In the genomic region with DNA sequence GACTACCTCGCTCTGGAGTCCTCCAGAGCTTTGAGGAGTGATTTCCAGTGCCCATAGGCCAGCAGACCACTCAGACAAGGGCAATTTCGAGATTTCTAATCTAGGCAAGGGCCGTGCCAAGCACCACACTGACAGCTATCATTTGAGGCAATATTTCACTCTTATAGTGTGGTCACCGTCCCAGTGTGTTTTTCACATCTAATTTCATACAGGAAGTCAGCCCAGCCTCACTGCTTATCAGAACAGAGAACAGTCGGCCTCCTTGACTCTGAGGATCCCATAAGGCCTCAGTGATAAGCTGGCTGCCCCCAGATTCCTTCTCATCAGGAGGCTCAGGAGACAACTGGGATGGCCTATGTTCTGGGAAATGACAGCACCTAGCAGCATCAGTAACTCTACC, we compare ENCODE assay signal across 12 cellular contexts. TPM values are rescaled to one million over a fixed set of nuclear protein-coding genes. Genes with fewer than 3 reads are reported as not detected.
DNase-seq lines count a peak whose midpoint lies in the region; ATAC-seq and TF ChIP-seq lines count a peak whose summit lies in the region.
"Had no signal": no experiment of that assay in that cellular context is flagged by ENCODE, and none has a peak within 500 bp of the region (broad histone marks: within the 10 kb centered on the region; RNA-seq: fewer than 3 reads in every experiment).

No MANE protein-coding gene starts in this region.

- intact Hi-C loops in natural killer cell (cut with micrococcal nuclease), result no loop called here

- DNase-seq in natural killer cell, result no peak
- no peak for DNase-seq in NK-92 (lab: John Stamatoyannopoulos, UW; ENCODE audit: unreplicated experiment)
- no peak for DNase-seq in activated gamma-delta T cell (lab: John Stamatoyannopoulos, UW)
- DNase-seq in 8988T, result no peak
- DNase-seq: immature natural killer cell, NCI-H345, Right ventricle myocardium superior had no signal

- peak; percentile 25 for ATAC-seq in GM19025 (IDR thresholded peaks at IDR 0.05; ENCODE audit: low read depth, unreplicated experiment)
- peak; percentile 60 for ATAC-seq in GM21717 (IDR thresholded peaks at IDR 0.05; ENCODE audit: unreplicated experiment)
- peak; percentile 56 for ATAC-seq in HG03378 (IDR thresholded peaks at IDR 0.05; ENCODE audit: unreplicated experiment)
- ATAC-seq in natural killer cell, result peak; percentile 24 to 76 (median 66)

- H3K27me3 Mint-ChIP-seq in natural killer cell (ENCODE audit: low read depth in 2 of 2), result peaks cover 8 to 27% of the 10 kb centered on the region in 2 donors

- peaks cover 12 to 17% of the 10 kb centered on the region in 2 donors for H3K4me1 Mint-ChIP-seq in natural killer cell

- TF ChIP-seq CTCF in natural killer cell (IDR thresholded peaks at IDR 0.05), result no peak

- H3K4me3 Mint-ChIP-seq in natural killer cell, result no peak overlapping the region
- H3K4me3 Mint-ChIP-seq: immature natural killer cell, neural crest cell had no signal

- no peaks in the 10 kb centered on the region for H3K9me3 Mint-ChIP-seq in natural killer cell
- H3K9me3 Mint-ChIP-seq: immature natural killer cell, neural crest cell had no signal

- no peaks in the 10 kb centered on the region for H3K36me3 Mint-ChIP-seq in natural killer cell
- H3K36me3 Mint-ChIP-seq: immature natural killer cell had no signal

- H3K27ac Mint-ChIP-seq in natural killer cell, result peak overlapping the region in 1 of 2 donors; percentile 56

RNA-seq across cellular contexts. Expression of a gene that starts 0.6 kb away (rescaled TPM):
- under 1 TPM in 2 of 3 donors, not detected in 1; 0.33 to 0.43 TPM for total RNA-seq in natural killer cell
- total RNA-seq: ascending aorta had no signal

RNA-seq across cellular contexts. Expression of a gene that starts 17.2 kb away (rescaled TPM):
- 1 to 10 TPM; 5.6 to 7.8 (median 7.2) TPM for total RNA-seq in natural killer cell
